Comparison of ENCODE assay signal across 12 cellular contexts in genomic region chr11:94734563-94735275, GRCh38. TPM values are rescaled to one million over a fixed set of nuclear protein-coding genes. Genes with fewer than 3 reads are reported as not detected.
DNase-seq lines count a peak whose midpoint lies in the region; ATAC-seq and TF ChIP-seq lines count a peak whose summit lies in the region.
"Had no signal": no experiment of that assay in that cellular context is flagged by ENCODE, and none has a peak within 500 bp of the region (broad histone marks: within the 10 kb centered on the region; RNA-seq: fewer than 3 reads in every experiment).

No MANE protein-coding gene starts in this region.

- H3K23me2 ChIP-seq in H9 (ENCODE audit: insufficient read length, low read depth, low read length, poor library complexity, severe bottlenecking): no peaks in the 10 kb centered on the region

- H3K4me2 ChIP-seq in H9 (ENCODE audit: insufficient read depth, insufficient read length, low read length) (no peak overlapping the region), hepatocyte (no peak overlapping the region)

- H2BK20ac ChIP-seq in H9 (ENCODE audit: low read depth, low read length, poor library complexity, severe bottlenecking): no peak overlapping the region

- no peak overlapping the region for H3K56ac ChIP-seq in H9 (ENCODE audit: insufficient read length, low read depth, low read length)

- H3K4me1 ChIP-seq in BE2C: peaks cover 40% of the 10 kb centered on the region
- peaks cover 19% of the 10 kb centered on the region for H3K4me1 ChIP-seq in H9 (ENCODE audit: insufficient read depth, low read length)
- H3K4me1 ChIP-seq in hepatocyte (ENCODE audit: insufficient read depth): peaks cover 29% of the 10 kb centered on the region
- no peaks in the 10 kb centered on the region for H3K4me1 ChIP-seq in naive thymus-derived CD4-positive, alpha-beta T cell (ENCODE audit: control insufficient read depth in 2 of 2, insufficient read depth in 2 of 2, low read length in 2 of 2)

- intact Hi-C loops in naive thymus-derived CD4-positive, alpha-beta T cell (cut with micrococcal nuclease): no loop called here
- intact Hi-C loops in posterior vena cava (cut with DNase I): no loop called here

- no peak overlapping the region for H3K23ac ChIP-seq in H9 (ENCODE audit: insufficient read length, low read depth, low read length)

- H3T11ph ChIP-seq in H9 (ENCODE audit: low read length): no peak overlapping the region

- H3K9me3 ChIP-seq in BE2C (no peaks in the 10 kb centered on the region), H9 (ENCODE audit: control insufficient read depth, low read depth, low read length) (no peaks in the 10 kb centered on the region), hepatocyte (ENCODE audit: low read depth) (no peaks in the 10 kb centered on the region)
- H3K9me3 ChIP-seq in naive thymus-derived CD4-positive, alpha-beta T cell (ENCODE audit: control insufficient read depth in 2 of 3, low read length in 3 of 3): no peaks in the 10 kb centered on the region

- TF ChIP-seq CTCF in BE2C (IDR thresholded peaks at IDR 0.05; ENCODE audit: low read depth, low read length) (no peak), H9 (conservative IDR thresholded peaks at IDR 0.05) (no peak), hepatocyte (IDR thresholded peaks at IDR 0.05; ENCODE audit: poor library complexity) (no peak)

- no peak overlapping the region for H2BK5ac ChIP-seq in H9 (ENCODE audit: insufficient read length, low read length)

- H2AFZ ChIP-seq in H9 (ENCODE audit: low read length): no peak overlapping the region
- no peak overlapping the region for H2AFZ ChIP-seq in hepatocyte

- no peaks in the 10 kb centered on the region for H3K9me2 ChIP-seq in hepatocyte (replicated peaks; ENCODE audit: insufficient read depth)

- H3K27me3 Mint-ChIP-seq in H9 (ENCODE audit: low read depth): peaks cover 5% of the 10 kb centered on the region
- peaks cover 0 to 11% (median 5%) of the 10 kb centered on the region in 5 donors for H3K27me3 Mint-ChIP-seq in naive thymus-derived CD4-positive, alpha-beta T cell

- ATAC-seq in naive thymus-derived CD4-positive, alpha-beta T cell: no peak
- no peak for ATAC-seq in GM21786 (IDR thresholded peaks at IDR 0.05; ENCODE audit: unreplicated experiment)

- no peak overlapping the region for H2BK120ac ChIP-seq in H9 (ENCODE audit: low read depth, low read length, poor library complexity, severe bottlenecking)

- H2AK5ac ChIP-seq in H9 (ENCODE audit: insufficient read length, low read length): no peak overlapping the region

- no peak overlapping the region for H3K14ac ChIP-seq in H9 (ENCODE audit: insufficient read depth, low read length)

- H3K36me3 Mint-ChIP-seq in H9 (ENCODE audit: insufficient read depth in 1 of 3, low read depth in 3 of 3): no peaks in the 10 kb centered on the region; a peak in 1 of 7 replicates
- H3K36me3 Mint-ChIP-seq in naive thymus-derived CD4-positive, alpha-beta T cell: no peaks in the 10 kb centered on the region
- H3K36me3 Mint-ChIP-seq: CD8-positive, alpha-beta memory T cell had no signal

- no peak overlapping the region for H3K4me3 ChIP-seq in BE2C (ENCODE audit: low read depth, low read length)
- H3K4me3 ChIP-seq in hepatocyte: no peak overlapping the region
- no peak overlapping the region for H3K4me3 ChIP-seq in naive thymus-derived CD4-positive, alpha-beta T cell (ENCODE audit: low read length)
- H3K4me3 ChIP-seq: dorsolateral prefrontal cortex had no signal

- H3K79me2 ChIP-seq in H9 (ENCODE audit: insufficient read depth, low read length) (no peaks in the 10 kb centered on the region), hepatocyte (no peaks in the 10 kb centered on the region)

- H2BK15ac ChIP-seq in H9 (ENCODE audit: low read depth, low read length): no peak overlapping the region

- H3K79me1 ChIP-seq in H9 (ENCODE audit: insufficient read depth, low read depth, low read length, poor library complexity, severe bottlenecking): no peaks in the 10 kb centered on the region

- WGBS in H9 (ENCODE audit: extremely low coverage, insufficient read length, low lambda C conversion rate): no CpG with 5 or more reads among the region's 4 CpGs
- WGBS in hepatocyte (ENCODE audit: low lambda C conversion rate, missing lambda C conversion rate): 69% methylated on average over 4 of the region's 4 CpGs

- H3K27ac ChIP-seq in H9 (ENCODE audit: insufficient read length, low read depth, low read length) (peak overlapping the region; percentile 38), hepatocyte (peak overlapping the region; percentile 64)
- no peak overlapping the region for H3K27ac ChIP-seq in naive thymus-derived CD4-positive, alpha-beta T cell (ENCODE audit: low read depth, low read length)

- H3K9me3 Mint-ChIP-seq in H9: no peaks in the 10 kb centered on the region
- H3K9me3 Mint-ChIP-seq in naive thymus-derived CD4-positive, alpha-beta T cell: no peaks in the 10 kb centered on the region
- H3K9me3 Mint-ChIP-seq: CD8-positive, alpha-beta memory T cell had no signal

- DNase-seq in BE2C: peak; percentile 59
- peak; percentile 81 for DNase-seq in H9
- DNase-seq in NCI-H69 (lab: John Stamatoyannopoulos, UW): peak; percentile 98
- DNase-seq in hepatocyte (ENCODE audit: low spot score): peak; percentile 32
- DNase-seq in naive thymus-derived CD4-positive, alpha-beta T cell: no peak
- DNase-seq in putamen (ENCODE audit: low spot score): no peak
- no peak for DNase-seq in posterior vena cava (ENCODE audit: low spot score)
- DNase-seq: activated CD4-positive, CD25-positive, alpha-beta regulatory T cell; activated naive CD4-positive, alpha-beta T cell treated with anti-CD3 and anti-CD28 coated beads, Interleukin-2, amount 50 U/mL, for 16 hours; CD8-positive, alpha-beta memory T cell; dorsolateral prefrontal cortex had no signal

- CTCF ChIA-PET in naive thymus-derived CD4-positive, alpha-beta T cell (lab: Charles Lee): no interaction called here

- H3K27me3 ChIP-seq in BE2C: no peaks in the 10 kb centered on the region
- H3K27me3 ChIP-seq in H9 (ENCODE audit: insufficient read depth, low read length): no peaks in the 10 kb centered on the region; the same call in 1 of the 2 replicates
- H3K27me3 ChIP-seq in hepatocyte: no peaks in the 10 kb centered on the region
- H3K27me3 ChIP-seq in naive thymus-derived CD4-positive, alpha-beta T cell (ENCODE audit: control insufficient read depth in 2 of 2, insufficient read depth in 2 of 2, low read length in 2 of 2): peaks cover 0 to 5% of the 10 kb centered on the region in 2 donors
- H3K27me3 ChIP-seq: dorsolateral prefrontal cortex had no signal

- no peak overlapping the region for H4K91ac ChIP-seq in H9 (ENCODE audit: insufficient read length, low read depth, low read length)

- H4K20me1 ChIP-seq in H9 (ENCODE audit: control insufficient read depth, insufficient read depth, insufficient read length) (peaks cover 3% of the 10 kb centered on the region), hepatocyte (ENCODE audit: insufficient read depth, poor library complexity, severe bottlenecking) (no peaks in the 10 kb centered on the region)

- no peak overlapping the region for H4K8ac ChIP-seq in H9 (replicated peaks; ENCODE audit: insufficient read length, low read depth, low read length)

- H2BK12ac ChIP-seq in H9 (ENCODE audit: insufficient read length, low read depth, low read length): no peak overlapping the region

- POLR2A ChIA-PET in naive thymus-derived CD4-positive, alpha-beta T cell (lab: Charles Lee): no interaction called here

- H3K18ac ChIP-seq in H9 (ENCODE audit: insufficient read length, low read depth, low read length): no peak overlapping the region

- no peak overlapping the region for H3K9ac ChIP-seq in H9 (ENCODE audit: extremely low read depth, insufficient read length, low read length)

- no peak overlapping the region for H4K5ac ChIP-seq in H9 (ENCODE audit: insufficient read length, low read depth, low read length)

- peak overlapping the region; percentile 49 to 88 (median 84) for H3K27ac Mint-ChIP-seq in H9
- peak overlapping the region in 1 of 9 donors; percentile 39 for H3K27ac Mint-ChIP-seq in naive thymus-derived CD4-positive, alpha-beta T cell

- peaks cover 35 to 43% of the 10 kb centered on the region in 2 experiments for H3K4me1 Mint-ChIP-seq in H9
- H3K4me1 Mint-ChIP-seq in naive thymus-derived CD4-positive, alpha-beta T cell: peaks cover 0 to 25% (median 0%) of the 10 kb centered on the region in 7 donors
- H3K4me1 Mint-ChIP-seq: CD8-positive, alpha-beta memory T cell had no signal

- no peaks in the 10 kb centered on the region for H3K36me3 ChIP-seq in BE2C
- no peaks in the 10 kb centered on the region for H3K36me3 ChIP-seq in hepatocyte (replicated peaks; ENCODE audit: insufficient read depth, low read depth)
- no peaks in the 10 kb centered on the region for H3K36me3 ChIP-seq in naive thymus-derived CD4-positive, alpha-beta T cell (ENCODE audit: control insufficient read depth in 2 of 3, insufficient read depth in 3 of 3, low read length in 3 of 3)

- peak overlapping the region in 1 of 2 experiments; percentile 52; a peak in 3 of 5 replicates for H3K4me3 Mint-ChIP-seq in H9
- peak overlapping the region in 1 of 10 donors; percentile 37 for H3K4me3 Mint-ChIP-seq in naive thymus-derived CD4-positive, alpha-beta T cell
- H3K4me3 Mint-ChIP-seq: CD8-positive, alpha-beta memory T cell had no signal

- H3K4ac ChIP-seq in H9 (ENCODE audit: low read depth, low read length): no peak overlapping the region

RNA-seq across cellular contexts. Expression of gene AMOTL1, which starts 33.4 kb away (rescaled TPM):
- 43.2 TPM for polyA plus RNA-seq in BE2C (2012; ENCODE audit: insufficient read depth, insufficient read length, low read depth)
- total RNA-seq in H9 (2021) (18.5 and 20.2 TPM in 2 replicates), hepatocyte (46.7 and 57.7 TPM in 2 replicates), posterior vena cava (10 to 100 TPM; 47.7 to 78.9 TPM)
- polyA plus RNA-seq in hepatocyte: 22.1 and 23.8 TPM in 2 replicates
- total RNA-seq in naive thymus-derived CD4-positive, alpha-beta T cell: 1 to 10 TPM in 1 of 5 experiments, under 1 TPM in 3, not detected in 1; 0.05 to 6.3 (median 0.39) TPM
- under 1 TPM in 1 of 2 donors, not detected in 1; 0.07 TPM for polyA plus RNA-seq in naive thymus-derived CD4-positive, alpha-beta T cell

Comparison
In these comparisons a context has a peak if more than half of its experiments do, and no peak if none do; other contexts are left out.
1. DNase-seq: peak in BE2C (single experiment), H9 (single experiment), NCI-H69 (single experiment) and hepatocyte (single experiment); none in naive thymus-derived CD4-positive, alpha-beta T cell (0 of 9), putamen (single experiment) and posterior vena cava (single experiment).